8 cellular contexts compared by ENCODE assay signal in the genomic region with DNA sequence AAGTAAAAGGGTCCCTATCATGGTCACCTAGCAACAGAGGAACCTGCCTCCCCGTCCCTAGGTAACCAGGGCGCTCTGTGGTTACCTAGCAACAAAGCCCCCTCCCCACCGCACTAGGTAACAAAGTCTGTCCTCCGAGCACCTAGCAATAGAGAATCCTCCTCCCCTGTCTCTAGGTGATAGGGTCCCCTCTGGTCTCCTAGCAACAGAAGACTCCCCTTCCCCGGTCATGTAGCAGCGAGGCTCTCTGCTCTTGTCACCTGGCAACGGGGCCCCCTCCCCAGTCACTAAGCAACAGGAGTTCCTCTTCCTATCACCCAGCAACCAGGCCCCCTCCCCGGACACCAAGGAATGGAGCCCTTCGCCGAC. TPM values are rescaled to one million over a fixed set of nuclear protein-coding genes. Genes with fewer than 3 reads are reported as not detected.
DNase-seq lines count a peak whose midpoint lies in the region; ATAC-seq, FAIRE-seq and TF ChIP-seq lines count a peak whose summit lies in the region.

No MANE protein-coding gene starts in this region.

- H3F3A ChIP-seq in MM.1S (ENCODE audit: insufficient read depth, low read length), result no peaks in the 10 kb centered on the region

- peak overlapping the region; percentile 87 for H3K4me2 ChIP-seq in MM.1S (ENCODE audit: low read depth, low read length)

- TSS peak; percentile 78 for BruUV-seq in Caco-2 (replicated peaks; lab: Mats Ljungman, UMichigan)

- no peak for TF ChIP-seq CTCF in Caco-2 (IDR thresholded peaks at IDR 0.05; ENCODE audit: insufficient read depth in 1 of 2, low read depth in 1 of 2, low read length in 1 of 2, severe bottlenecking in 1 of 2, unreplicated experiment in 1 of 2)
- no peak for TF ChIP-seq CTCF in MM.1S (IDR thresholded peaks at IDR 0.05; ENCODE audit: low read length)

- H3K9ac ChIP-seq in MM.1S (ENCODE audit: low read length), result peak overlapping the region; percentile 63

- DNase-seq in Caco-2 (no peak), MM.1S (no peak), sciatic nerve (ENCODE audit: low spot score) (no peak)

- H3K36me3 ChIP-seq in Caco-2 (ENCODE audit: control insufficient read depth, insufficient read depth, low read length) (no peaks in the 10 kb centered on the region), MM.1S (replicated peaks; ENCODE audit: insufficient read depth, low read length) (no peaks in the 10 kb centered on the region)

- CTCF ChIA-PET in Caco-2 (lab: Charles Lee), result interaction anchor here (0.5 to 1.8 kb wide), 9 partner anchors 10 to 308 kb away, joined by 3 to 11 read pairs (median 6); no protein-coding TSS in a partner anchor

- peak overlapping the region; percentile 81 for H2AFZ ChIP-seq in MM.1S (ENCODE audit: low read length)

- H3K9me2 ChIP-seq in MM.1S (replicated peaks; ENCODE audit: insufficient read depth, low read length), result no peaks in the 10 kb centered on the region

- H3K27ac ChIP-seq in MM.1S (ENCODE audit: low read length), result no peak overlapping the region; the same call in 1 of the 2 replicates
- peak overlapping the region; percentile 84 for H3K27ac ChIP-seq in temporal lobe (ENCODE audit: low read depth, low read length)

- H3K27me3 Mint-ChIP-seq in Caco-2 (ENCODE audit: insufficient read depth, unreplicated experiment), result no peaks in the 10 kb centered on the region
- peaks cover 3% of the 10 kb centered on the region for H3K27me3 Mint-ChIP-seq in activated naive CD8-positive, alpha-beta T cell

- H3K9me3 Mint-ChIP-seq in Caco-2 (ENCODE audit: unreplicated experiment), result no peaks in the 10 kb centered on the region
- no peaks in the 10 kb centered on the region for H3K9me3 Mint-ChIP-seq in activated naive CD8-positive, alpha-beta T cell (ENCODE audit: low read depth)

- peak overlapping the region; percentile 89 for H3K27ac Mint-ChIP-seq in Caco-2 (ENCODE audit: unreplicated experiment)
- peak overlapping the region; percentile 97 for H3K27ac Mint-ChIP-seq in activated naive CD8-positive, alpha-beta T cell

- H3K4me1 ChIP-seq in Caco-2 (peaks cover 4% of the 10 kb centered on the region; the same call in 1 of the 2 replicates), MM.1S (ENCODE audit: low read length) (0 out of 2 replicates have a peak, but pooled peaks cover 4% of the 10 kb centered on the region)

- no peaks in the 10 kb centered on the region for H3K79me2 ChIP-seq in MM.1S (ENCODE audit: low read length)

- peak overlapping the region; percentile 58 for H3K4me3 ChIP-seq in Caco-2 (ENCODE audit: low read depth, low read length)
- H3K4me3 ChIP-seq in MM.1S (ENCODE audit: low read length), result peak overlapping the region; percentile 84

- H3K9me3 ChIP-seq in Caco-2 (no peaks in the 10 kb centered on the region), MM.1S (replicated peaks; ENCODE audit: insufficient read depth, low read length) (no peaks in the 10 kb centered on the region)

- H4K20me1 ChIP-seq in MM.1S (ENCODE audit: insufficient read depth, low read length), result no peaks in the 10 kb centered on the region

- peak; percentile 82 for FAIRE-seq in islet of Langerhans (lab: Jason Lieb, UNC)

- H3K4me1 Mint-ChIP-seq in Caco-2 (ENCODE audit: low read depth, unreplicated experiment), result peaks cover 7% of the 10 kb centered on the region
- peaks cover 13% of the 10 kb centered on the region for H3K4me1 Mint-ChIP-seq in activated naive CD8-positive, alpha-beta T cell (ENCODE audit: low read depth)

- H3K27me3 ChIP-seq in Caco-2 (replicated peaks; ENCODE audit: control insufficient read depth, insufficient read depth, low read length), result no peaks in the 10 kb centered on the region
- no peaks in the 10 kb centered on the region for H3K27me3 ChIP-seq in MM.1S (replicated peaks; ENCODE audit: insufficient read depth, low read length)

- intact Hi-C loops in Caco-2 (cut with micrococcal nuclease; ENCODE audit: unreplicated experiment), result loop anchor here (1.0 kb wide), 1 partner anchor 34 kb away; a partner anchor contains a TSS
- intact Hi-C loops in sciatic nerve (cut with DNase I), result no loop called here

- H3K36me3 Mint-ChIP-seq in Caco-2 (ENCODE audit: insufficient read depth, unreplicated experiment), result peaks cover 12% of the 10 kb centered on the region
- no peaks in the 10 kb centered on the region for H3K36me3 Mint-ChIP-seq in activated naive CD8-positive, alpha-beta T cell

- ATAC-seq in HG03442 (IDR thresholded peaks at IDR 0.05; ENCODE audit: unreplicated experiment) (no peak), HG03196 (IDR thresholded peaks at IDR 0.05; ENCODE audit: unreplicated experiment) (no peak), sciatic nerve (no peak)

- H3K4me3 Mint-ChIP-seq in Caco-2 (ENCODE audit: unreplicated experiment), result peak overlapping the region; percentile 76
- peak overlapping the region; percentile 94 for H3K4me3 Mint-ChIP-seq in activated naive CD8-positive, alpha-beta T cell

- POLR2A ChIA-PET in Caco-2 (lab: Charles Lee), result interaction anchor here (0.6 to 1.2 kb wide), 6 partner anchors 50 to 829 kb away, joined by 3 to 10 read pairs (median 4); a partner anchor contains a TSS

RNA-seq across cellular contexts. Expression of a gene that starts 0.3 kb away (rescaled TPM):
- 27.7 and 27.9 TPM in 2 replicates for total RNA-seq in Caco-2 (2022)
- total RNA-seq in temporal lobe, result 6.1 TPM
- 33.6 TPM for total RNA-seq in sciatic nerve

RNA-seq across cellular contexts. Expression of a gene that starts 3.0 kb away (rescaled TPM):
- not detected in 2 replicates for total RNA-seq in Caco-2 (2022)
- total RNA-seq in temporal lobe, result 0.98 TPM
- not detected for total RNA-seq in sciatic nerve

RNA-seq across cellular contexts. Expression of a gene that starts 34.0 kb away (rescaled TPM):
- 1.4 and 1.5 TPM in 2 replicates for total RNA-seq in Caco-2 (2022)
- 0.98 TPM for total RNA-seq in temporal lobe
- 0.45 TPM for total RNA-seq in sciatic nerve

RNA-seq across cellular contexts. Expression of a gene that starts 34.4 kb away (rescaled TPM):
- total RNA-seq in Caco-2 (2022) (42.9 and 46.3 TPM in 2 replicates), temporal lobe (56.3 TPM), sciatic nerve (66.9 TPM)

RNA-seq across cellular contexts. Expression of a gene that starts 57.6 kb away (rescaled TPM):
- total RNA-seq in Caco-2 (2022), result 0.30 and 0.54 TPM in 2 replicates
- 67.4 TPM for total RNA-seq in temporal lobe
- 3.5 TPM for total RNA-seq in sciatic nerve
